Comparison of ENCODE assay signal across 7 cellular contexts in the genomic region with DNA sequence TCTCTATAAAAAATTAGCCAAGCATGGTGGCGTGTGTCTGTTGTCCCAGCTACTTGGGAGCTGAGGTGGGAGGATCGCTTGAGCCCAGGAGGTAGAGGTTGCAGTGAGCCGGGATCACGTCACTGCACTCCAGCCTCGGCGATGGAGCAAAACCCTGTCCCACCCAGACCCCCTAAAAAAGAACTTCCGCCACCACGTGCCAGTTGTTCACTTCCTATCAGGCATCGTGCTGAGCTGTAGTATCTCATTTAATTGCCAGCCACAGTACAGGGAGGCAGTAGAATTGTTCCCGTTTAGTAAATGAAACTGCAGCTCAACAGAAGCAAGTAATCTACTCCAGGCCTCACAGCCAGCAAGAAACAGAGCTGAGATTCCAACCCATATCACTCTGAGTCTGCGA. TPM values are rescaled to one million over a fixed set of nuclear protein-coding genes. Genes with fewer than 3 reads are reported as not detected.
"Had no signal": no experiment of that assay in that cellular context is flagged by ENCODE, and none has a peak within 500 bp of the region (broad histone marks: within the 10 kb centered on the region; RNA-seq: fewer than 3 reads in every experiment).

No MANE protein-coding gene starts in this region.

- DNase-seq: GM23248, GOT3, H7, IMR-90 had no signal

- H3K4me3 ChIP-seq: GM23248, HAP-1 had no signal

- H3K9ac ChIP-seq: GM23248 had no signal

- H3K9me3 ChIP-seq: HAP-1 had no signal

- FAIRE-seq: HTR-8/SVneo had no signal

- H2AFZ ChIP-seq: GM23248 had no signal

- H3K27ac ChIP-seq: GM23248 had no signal

RNA-seq across cellular contexts. Expression of gene CD6, which starts 50.2 kb away (rescaled TPM):
- total RNA-seq: GM23248, H4, H7, IMR-90 had no signal
- polyA plus RNA-seq: GM23248, IMR-90 had no signal
